15 cellular contexts compared by ENCODE assay signal in genomic region chr19:21362291-21362690, GRCh38.
"Had no signal": no experiment of that assay in that cellular context is flagged by ENCODE, and none has a peak within 500 bp of the region (broad histone marks: within the 10 kb centered on the region; RNA-seq: fewer than 3 reads in every experiment).

No MANE protein-coding gene starts in this region.

- H3K27ac Mint-ChIP-seq: activated naive CD8-positive, alpha-beta T cell treated with anti-CD3 and anti-CD28 coated beads, Interleukin-2, amount 50 U/mL, for 24 hours; activated T-helper 1 cell treated with anti-CD3 and anti-CD28 coated beads, Interleukin-12 subunit alpha, Interleukin-12 subunit beta, Interleukin-2, Interleukin-4 antibody, amounts not matched to agents 30 ng/mL and 10 ng/mL and 1 ng/mL, durations not matched to agents 14 hours and 24 hours and 36 hours; dendritic cell treated with granulocyte-macrophage colony-stimulating factor and Interleukin-4, amounts not matched to agents 40 ng/mL and 50 ng/mL, for 4 days; stimulated activated effector memory CD8-positive, alpha-beta T cell treated with anti-CD3 and anti-CD28 coated beads, Interleukin-12 subunit alpha, Interleukin-12 subunit beta, amount 100 ng/mL, for 72 hours; WTC11 had no signal

- H3K36me3 ChIP-seq: pancreas, uterus had no signal

- H3K4me1 ChIP-seq: pancreas, uterus had no signal

- H3K27me3 ChIP-seq: gastroesophageal sphincter, pancreas, uterus had no signal

- H3K9me3 Mint-ChIP-seq: WTC11 had no signal

- H3K27ac ChIP-seq: gastroesophageal sphincter, pancreas, uterus had no signal

- H3K4me3 Mint-ChIP-seq: activated naive CD8-positive, alpha-beta T cell treated with anti-CD3 and anti-CD28 coated beads, Interleukin-2, amount 50 U/mL, for 24 hours; activated T-helper 1 cell treated with anti-CD3 and anti-CD28 coated beads, Interleukin-12 subunit alpha, Interleukin-12 subunit beta, Interleukin-2, Interleukin-4 antibody, amounts not matched to agents 30 ng/mL and 10 ng/mL and 1 ng/mL, durations not matched to agents 14 hours and 24 hours and 36 hours; dendritic cell treated with granulocyte-macrophage colony-stimulating factor and Interleukin-4, amounts not matched to agents 40 ng/mL and 50 ng/mL, for 4 days; stimulated activated effector memory CD8-positive, alpha-beta T cell treated with anti-CD3 and anti-CD28 coated beads, Interleukin-12 subunit alpha, Interleukin-12 subunit beta, amount 100 ng/mL, for 72 hours had no signal

- H3K4me3 ChIP-seq: gastroesophageal sphincter, pancreas, uterus had no signal

- DNase-seq: activated CD4-positive, alpha-beta T cell treated with anti-CD3 and anti-CD28 coated beads for 48 hours; activated naive CD8-positive, alpha-beta T cell treated with anti-CD3 and anti-CD28 coated beads, Interleukin-2, amount 50 U/mL, for 24 hours; aorta; effector memory CD4-positive, alpha-beta T cell; islet precursor cell; midbrain; pancreas; retina; T-helper 2 cell; uterus had no signal

- H3K9me3 ChIP-seq: gastroesophageal sphincter, pancreas, uterus had no signal

- ATAC-seq: activated naive CD8-positive, alpha-beta T cell treated with anti-CD3 and anti-CD28 coated beads, Interleukin-2, amount 50 U/mL, for 24 hours; gastroesophageal sphincter; pancreas; stimulated activated effector memory CD8-positive, alpha-beta T cell treated with anti-CD3 and anti-CD28 coated beads, Interleukin-12 subunit alpha, Interleukin-12 subunit beta, amount 100 ng/mL, for 72 hours; WTC11 had no signal

- H3K27me3 Mint-ChIP-seq: activated naive CD8-positive, alpha-beta T cell treated with anti-CD3 and anti-CD28 coated beads, Interleukin-2, amount 50 U/mL, for 24 hours; dendritic cell treated with granulocyte-macrophage colony-stimulating factor and Interleukin-4, amounts not matched to agents 40 ng/mL and 50 ng/mL, for 4 days had no signal
